8 cellular contexts compared by ENCODE assay signal in genomic region chr1:112707217-112708001, GRCh38.
DNase-seq lines count a peak whose midpoint lies in the region; FAIRE-seq and TF ChIP-seq lines count a peak whose summit lies in the region.

No MANE protein-coding gene starts in this region.

- DNase-seq in D721Med (ENCODE audit: insufficient read length, low spot score) (peak; percentile 96), GM20000 (ENCODE audit: low spot score) (peak; percentile 89), HL-60 (ENCODE audit: low read depth in 1 of 2, low spot score in 1 of 2) (peak; percentile 55 to 61), NOMO-1 treated with dmso at 0.1 percent for 144 hours (lab: John Stamatoyannopoulos, UW; ENCODE audit: unreplicated experiment) (peak; percentile 69), activated T-cell treated with anti-CD3 and anti-CD28 coated beads for 24 hours (ENCODE audit: low read depth) (peak; percentile 56), epithelial cell of esophagus (ENCODE audit: low read depth) (peak; percentile 89), midbrain (lab: John Stamatoyannopoulos, UW) (peak; percentile 74)
- DNase-seq in stimulated activated CD8-positive, alpha-beta memory T cell treated with anti-CD3 and anti-CD28 coated beads, Interleukin-7, amount 100 ng/mL, for 48 hours (ENCODE audit: extremely low read depth in 1 of 2, low read depth in 1 of 2) = peak; percentile 27 to 53

- TF ChIP-seq CTCF in D721Med (IDR thresholded peaks at IDR 0.05; ENCODE audit: insufficient read depth, missing control alignments) (peak; percentile 73), GM20000 (IDR thresholded peaks at IDR 0.05; ENCODE audit: extremely low read depth, missing control alignments) (peak; percentile 94), HL-60 (IDR thresholded peaks at IDR 0.05; ENCODE audit: insufficient read depth, low read length) (peak; percentile 74), epithelial cell of esophagus (IDR thresholded peaks at IDR 0.05; ENCODE audit: insufficient read depth, low read depth, low read length, missing control alignments) (peak; percentile 84)

- H3K4me3 ChIP-seq in HL-60 (replicated peaks; ENCODE audit: insufficient read depth, low read length) (peak overlapping the region; percentile 51), epithelial cell of esophagus (ENCODE audit: low read length) (peak overlapping the region; percentile 78)

- peaks cover 37% of the 10 kb centered on the region for H3K27me3 ChIP-seq in HL-60 (ENCODE audit: insufficient read depth, poor library complexity, severe bottlenecking)

- FAIRE-seq in D721Med (lab: Jason Lieb, UNC) = no peak

- no peak overlapping the region for H3K27ac ChIP-seq in HL-60 (replicated peaks)

Comparison
In these comparisons a context has a peak if more than half of its experiments do, and no peak if none do; other contexts are left out.
1. DNase-seq: peak in every context shown above with its lines; median percentile 96 in D721Med; 89 in GM20000; 89 in epithelial cell of esophagus; 74 in midbrain; 69 in NOMO-1 treated with dmso at 0.1 percent for 144 hours; 58 in HL-60; 56 in activated T-cell treated with anti-CD3 and anti-CD28 coated beads for 24 hours; 40 in stimulated activated CD8-positive, alpha-beta memory T cell treated with anti-CD3 and anti-CD28 coated beads, Interleukin-7, amount 100 ng/mL, for 48 hours.